1 cellular context compared by ENCODE assay signal in the genomic region with DNA sequence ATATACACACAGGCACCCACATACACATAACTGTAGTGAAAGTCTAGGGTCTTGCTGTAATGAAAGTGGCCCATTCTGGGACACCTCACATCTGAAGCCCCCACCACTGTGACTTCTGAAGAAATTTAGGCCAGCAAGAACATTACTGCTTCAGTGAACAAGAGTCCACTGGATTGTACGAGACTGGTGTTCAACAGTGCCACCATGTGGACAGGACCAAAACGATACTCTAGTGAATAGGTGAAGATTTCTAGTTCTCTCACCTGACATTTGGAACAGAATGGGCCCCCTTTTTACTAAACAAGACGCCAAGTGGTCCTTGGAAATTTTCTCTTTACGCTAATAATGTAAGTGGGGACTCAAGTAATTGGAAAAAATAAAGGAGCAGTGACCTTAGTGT.
TF ChIP-seq lines count a peak whose summit lies in the region.

No MANE protein-coding gene starts in this region.

TF ChIP-seq in H1, 55 proteins besides CTCF, POLR2A, EP300 and RAD21 (continued from another document):
- TF ChIP-seq, protein P1, sequence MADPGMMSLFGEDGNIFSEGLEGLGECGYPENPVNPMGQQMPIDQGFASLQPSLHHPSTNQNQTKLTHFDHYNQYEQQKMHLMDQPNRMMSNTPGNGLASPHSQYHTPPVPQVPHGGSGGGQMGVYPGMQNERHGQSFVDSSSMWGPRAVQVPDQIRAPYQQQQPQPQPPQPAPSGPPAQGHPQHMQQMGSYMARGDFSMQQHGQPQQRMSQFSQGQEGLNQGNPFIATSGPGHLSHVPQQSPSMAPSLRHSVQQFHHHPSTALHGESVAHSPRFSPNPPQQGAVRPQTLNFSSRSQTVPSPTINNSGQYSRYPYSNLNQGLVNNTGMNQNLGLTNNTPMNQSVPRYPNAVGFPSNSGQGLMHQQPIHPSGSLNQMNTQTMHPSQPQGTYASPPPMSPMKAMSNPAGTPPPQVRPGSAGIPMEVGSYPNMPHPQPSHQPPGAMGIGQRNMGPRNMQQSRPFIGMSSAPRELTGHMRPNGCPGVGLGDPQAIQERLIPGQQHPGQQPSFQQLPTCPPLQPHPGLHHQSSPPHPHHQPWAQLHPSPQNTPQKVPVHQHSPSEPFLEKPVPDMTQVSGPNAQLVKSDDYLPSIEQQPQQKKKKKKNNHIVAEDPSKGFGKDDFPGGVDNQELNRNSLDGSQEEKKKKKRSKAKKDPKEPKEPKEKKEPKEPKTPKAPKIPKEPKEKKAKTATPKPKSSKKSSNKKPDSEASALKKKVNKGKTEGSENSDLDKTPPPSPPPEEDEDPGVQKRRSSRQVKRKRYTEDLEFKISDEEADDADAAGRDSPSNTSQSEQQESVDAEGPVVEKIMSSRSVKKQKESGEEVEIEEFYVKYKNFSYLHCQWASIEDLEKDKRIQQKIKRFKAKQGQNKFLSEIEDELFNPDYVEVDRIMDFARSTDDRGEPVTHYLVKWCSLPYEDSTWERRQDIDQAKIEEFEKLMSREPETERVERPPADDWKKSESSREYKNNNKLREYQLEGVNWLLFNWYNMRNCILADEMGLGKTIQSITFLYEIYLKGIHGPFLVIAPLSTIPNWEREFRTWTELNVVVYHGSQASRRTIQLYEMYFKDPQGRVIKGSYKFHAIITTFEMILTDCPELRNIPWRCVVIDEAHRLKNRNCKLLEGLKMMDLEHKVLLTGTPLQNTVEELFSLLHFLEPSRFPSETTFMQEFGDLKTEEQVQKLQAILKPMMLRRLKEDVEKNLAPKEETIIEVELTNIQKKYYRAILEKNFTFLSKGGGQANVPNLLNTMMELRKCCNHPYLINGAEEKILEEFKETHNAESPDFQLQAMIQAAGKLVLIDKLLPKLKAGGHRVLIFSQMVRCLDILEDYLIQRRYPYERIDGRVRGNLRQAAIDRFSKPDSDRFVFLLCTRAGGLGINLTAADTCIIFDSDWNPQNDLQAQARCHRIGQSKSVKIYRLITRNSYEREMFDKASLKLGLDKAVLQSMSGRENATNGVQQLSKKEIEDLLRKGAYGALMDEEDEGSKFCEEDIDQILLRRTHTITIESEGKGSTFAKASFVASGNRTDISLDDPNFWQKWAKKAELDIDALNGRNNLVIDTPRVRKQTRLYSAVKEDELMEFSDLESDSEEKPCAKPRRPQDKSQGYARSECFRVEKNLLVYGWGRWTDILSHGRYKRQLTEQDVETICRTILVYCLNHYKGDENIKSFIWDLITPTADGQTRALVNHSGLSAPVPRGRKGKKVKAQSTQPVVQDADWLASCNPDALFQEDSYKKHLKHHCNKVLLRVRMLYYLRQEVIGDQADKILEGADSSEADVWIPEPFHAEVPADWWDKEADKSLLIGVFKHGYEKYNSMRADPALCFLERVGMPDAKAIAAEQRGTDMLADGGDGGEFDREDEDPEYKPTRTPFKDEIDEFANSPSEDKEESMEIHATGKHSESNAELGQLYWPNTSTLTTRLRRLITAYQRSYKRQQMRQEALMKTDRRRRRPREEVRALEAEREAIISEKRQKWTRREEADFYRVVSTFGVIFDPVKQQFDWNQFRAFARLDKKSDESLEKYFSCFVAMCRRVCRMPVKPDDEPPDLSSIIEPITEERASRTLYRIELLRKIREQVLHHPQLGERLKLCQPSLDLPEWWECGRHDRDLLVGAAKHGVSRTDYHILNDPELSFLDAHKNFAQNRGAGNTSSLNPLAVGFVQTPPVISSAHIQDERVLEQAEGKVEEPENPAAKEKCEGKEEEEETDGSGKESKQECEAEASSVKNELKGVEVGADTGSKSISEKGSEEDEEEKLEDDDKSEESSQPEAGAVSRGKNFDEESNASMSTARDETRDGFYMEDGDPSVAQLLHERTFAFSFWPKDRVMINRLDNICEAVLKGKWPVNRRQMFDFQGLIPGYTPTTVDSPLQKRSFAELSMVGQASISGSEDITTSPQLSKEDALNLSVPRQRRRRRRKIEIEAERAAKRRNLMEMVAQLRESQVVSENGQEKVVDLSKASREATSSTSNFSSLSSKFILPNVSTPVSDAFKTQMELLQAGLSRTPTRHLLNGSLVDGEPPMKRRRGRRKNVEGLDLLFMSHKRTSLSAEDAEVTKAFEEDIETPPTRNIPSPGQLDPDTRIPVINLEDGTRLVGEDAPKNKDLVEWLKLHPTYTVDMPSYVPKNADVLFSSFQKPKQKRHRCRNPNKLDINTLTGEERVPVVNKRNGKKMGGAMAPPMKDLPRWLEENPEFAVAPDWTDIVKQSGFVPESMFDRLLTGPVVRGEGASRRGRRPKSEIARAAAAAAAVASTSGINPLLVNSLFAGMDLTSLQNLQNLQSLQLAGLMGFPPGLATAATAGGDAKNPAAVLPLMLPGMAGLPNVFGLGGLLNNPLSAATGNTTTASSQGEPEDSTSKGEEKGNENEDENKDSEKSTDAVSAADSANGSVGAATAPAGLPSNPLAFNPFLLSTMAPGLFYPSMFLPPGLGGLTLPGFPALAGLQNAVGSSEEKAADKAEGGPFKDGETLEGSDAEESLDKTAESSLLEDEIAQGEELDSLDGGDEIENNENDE (IDR thresholded peaks at IDR 0.05; ENCODE audit: insufficient replicate concordance, low read length) = no peak
